In the genomic region with DNA sequence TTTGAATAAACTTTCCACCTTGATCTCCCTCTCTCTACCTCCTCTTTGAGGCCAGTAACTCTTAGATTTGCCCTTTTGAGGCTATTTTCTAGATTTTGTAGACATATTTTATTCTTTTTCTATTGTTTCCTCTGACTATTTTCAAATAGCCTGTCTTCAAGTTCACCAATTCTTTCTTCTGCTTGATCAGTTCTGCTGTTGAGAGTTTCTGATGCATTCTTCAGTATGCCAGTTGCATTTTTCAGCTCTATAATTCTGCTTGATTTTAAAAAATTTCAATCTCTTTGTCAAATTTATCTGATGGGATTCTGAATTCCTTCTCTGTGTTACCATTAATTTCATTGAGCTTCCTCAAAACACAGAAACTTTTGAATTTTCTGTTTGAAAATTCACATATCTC, we compare ENCODE assay signal across 8 cellular contexts.
"Had no signal": no experiment of that assay in that cellular context is flagged by ENCODE, and none has a peak within 500 bp of the region (broad histone marks: within the 10 kb centered on the region; RNA-seq: fewer than 3 reads in every experiment).

No MANE protein-coding gene starts in this region.

- ATAC-seq: GM12878 had no signal

- DNase-seq: GDM1, GF-D8 had no signal

- FAIRE-seq: G401.6, GM12878, GM12891, GM12892, GM18507, GM19239 had no signal

- H3K4me3 ChIP-seq: GM12878 had no signal
